In the genomic region with DNA sequence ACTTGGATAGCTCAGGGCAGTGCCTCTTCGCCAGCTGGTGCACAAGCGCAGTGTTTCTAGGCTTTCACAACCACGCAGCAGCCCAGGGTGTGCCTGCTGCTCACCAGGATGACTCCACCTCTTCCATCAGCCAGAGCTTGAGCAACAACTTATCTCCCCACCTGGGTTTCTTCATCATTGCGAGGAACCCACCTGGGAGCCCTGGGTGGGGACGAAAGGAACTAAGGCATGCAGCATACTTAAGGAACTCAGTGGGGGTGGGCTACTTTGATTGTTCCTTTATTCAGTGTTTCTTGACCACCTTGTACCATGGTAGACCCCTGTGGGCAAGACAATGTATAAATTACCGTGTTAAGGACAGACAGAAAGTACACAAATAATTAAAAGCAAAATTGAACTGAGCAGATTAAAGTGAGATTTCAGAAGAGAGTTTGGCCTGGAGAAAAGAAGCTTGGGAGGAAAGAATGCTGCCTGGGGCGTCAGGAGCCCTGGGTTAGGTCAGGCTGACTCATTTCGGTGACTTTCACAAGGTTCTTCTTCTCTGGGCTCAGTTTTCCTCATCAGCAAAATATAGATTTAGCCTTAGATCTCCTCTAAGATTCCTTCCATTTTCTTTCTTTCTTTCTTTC, we compare ENCODE assay signal across 12 cellular contexts. TPM values are rescaled to one million over a fixed set of nuclear protein-coding genes. Genes with fewer than 3 reads are reported as not detected.
A peak's percentile ranks its signal among the peaks of the same experiment; 100 is the strongest.
DNase-seq lines count a peak whose midpoint lies in the region; ATAC-seq and TF ChIP-seq lines count a peak whose summit lies in the region.
"Had no signal": no experiment of that assay in that cellular context is flagged by ENCODE, and none has a peak within 500 bp of the region (broad histone marks: within the 10 kb centered on the region; RNA-seq: fewer than 3 reads in every experiment).

No MANE protein-coding gene starts in this region.

- no peak overlapping the region for H3K27ac Mint-ChIP-seq in activated naive CD4-positive, alpha-beta T cell treated with anti-CD3 and anti-CD28 coated beads, Interleukin-2, amount 50 U/mL, for 72 hours

- DNase-seq in AG10803 (ENCODE audit: low read depth) = peak; percentile 61
- peak; percentile 58 for DNase-seq in brain microvascular endothelial cell
- peak; percentile 62 for DNase-seq in kidney tubule cell (ENCODE audit: low spot score)
- DNase-seq in ascending aorta (ENCODE audit: low spot score in 2 of 2) = no peak
- no peak for DNase-seq in activated gamma-delta T cell (lab: John Stamatoyannopoulos, UW)
- DNase-seq in activated naive CD4-positive, alpha-beta T cell treated with anti-CD3 and anti-CD28 coated beads, Interleukin-2, amount 50 U/mL, for 72 hours (ENCODE audit: low spot score in 2 of 2) = no peak
- no peak for DNase-seq in activated naive CD4-positive, alpha-beta T cell (lab: John Stamatoyannopoulos, UW)
- DNase-seq: activated T-cell treated with anti-CD3 and anti-CD28 coated beads, Interleukin-2, amount 50 U/mL, for 4 hours; effector CD8-positive, alpha-beta T cell; NCI-H510A had no signal

- no peak for TF ChIP-seq RAD21 in Ishikawa (IDR thresholded peaks at IDR 0.05; ENCODE audit: low read depth)

- H3K27me3 ChIP-seq in brain microvascular endothelial cell (replicated peaks) (no peaks in the 10 kb centered on the region), ascending aorta (no peaks in the 10 kb centered on the region)
- H3K27me3 ChIP-seq: BLaER1 had no signal

- no peak overlapping the region for H3K4me3 ChIP-seq in AG10803 (ENCODE audit: low read length)
- H3K4me3 ChIP-seq in brain microvascular endothelial cell (ENCODE audit: low read depth, low read length) = no peak overlapping the region
- H3K4me3 ChIP-seq in ascending aorta = no peak overlapping the region
- H3K4me3 ChIP-seq: BLaER1 had no signal

- H3K9me3 ChIP-seq in ascending aorta = no peaks in the 10 kb centered on the region
- H3K9me3 ChIP-seq: BLaER1 had no signal

- peaks cover 3 to 5% of the 10 kb centered on the region in 2 donors for H3K4me1 ChIP-seq in ascending aorta
- H3K4me1 ChIP-seq: BLaER1 had no signal

- H3K36me3 ChIP-seq in brain microvascular endothelial cell (replicated peaks) (no peaks in the 10 kb centered on the region), ascending aorta (no peaks in the 10 kb centered on the region)
- H3K36me3 ChIP-seq: BLaER1 had no signal

- TF ChIP-seq CTCF in AG10803 (conservative IDR thresholded peaks at IDR 0.05; ENCODE audit: low read length) (no peak), brain microvascular endothelial cell (IDR thresholded peaks at IDR 0.05; ENCODE audit: low read depth, low read length, missing control alignments) (no peak), ascending aorta (IDR thresholded peaks at IDR 0.05) (no peak)

- H3K9me3 Mint-ChIP-seq in activated naive CD4-positive, alpha-beta T cell treated with anti-CD3 and anti-CD28 coated beads, Interleukin-2, amount 50 U/mL, for 72 hours = no peaks in the 10 kb centered on the region
- H3K9me3 Mint-ChIP-seq: activated T-cell treated with anti-CD3 and anti-CD28 coated beads, Interleukin-2, amount 50 U/mL, for 4 hours had no signal

- no peak for ATAC-seq in activated naive CD4-positive, alpha-beta T cell treated with anti-CD3 and anti-CD28 coated beads, Interleukin-2, amount 50 U/mL, for 72 hours
- ATAC-seq: activated T-cell treated with anti-CD3 and anti-CD28 coated beads, Interleukin-2, amount 50 U/mL, for 4 hours had no signal

- H3K27ac ChIP-seq in brain microvascular endothelial cell (no peak overlapping the region), ascending aorta (no peak overlapping the region)
- H3K27ac ChIP-seq: BLaER1 had no signal

- H3K36me3 Mint-ChIP-seq in activated naive CD4-positive, alpha-beta T cell treated with anti-CD3 and anti-CD28 coated beads, Interleukin-2, amount 50 U/mL, for 72 hours = no peaks in the 10 kb centered on the region

- in situ Hi-C loops in brain microvascular endothelial cell (cut with HindIII; ENCODE audit: low pct_ligation_motif_present, low sequenced_read_pairs) = loop anchor here (10.0 kb wide), 1 partner anchor 77 kb away; no protein-coding TSS in a partner anchor

- intact Hi-C loops in ascending aorta (cut with DNase I) = loop anchor here (10.0 kb wide), 1 partner anchor 597 kb away; no protein-coding TSS in a partner anchor

- TF ChIP-seq EP300 in Ishikawa (IDR thresholded peaks at IDR 0.05; ENCODE audit: borderline replicate concordance) = peak; percentile 92

TF ChIP-seq in Ishikawa, 13 proteins besides CTCF, POLR2A, EP300 and RAD21:
- TF ChIP-seq TAF1 (IDR thresholded peaks at IDR 0.05; ENCODE audit: low read depth) = no peak
- TF ChIP-seq FOXM1 (IDR thresholded peaks at IDR 0.05; ENCODE audit: borderline replicate concordance, low read depth) = peak; percentile 46; the same call in 1 of the 2 replicates
- TF ChIP-seq ZBTB7A (IDR thresholded peaks at IDR 0.05; ENCODE audit: low read depth) = peak; percentile 28; the same call in 1 of the 2 replicates
- TF ChIP-seq TCF12 (IDR thresholded peaks at IDR 0.05; ENCODE audit: low read depth) = peak; percentile 96
- TF ChIP-seq CREB1 (IDR thresholded peaks at IDR 0.05; ENCODE audit: low read depth) = no peak
- TF ChIP-seq NFIC (IDR thresholded peaks at IDR 0.05) = peak; percentile 58
- TF ChIP-seq, protein P1, sequence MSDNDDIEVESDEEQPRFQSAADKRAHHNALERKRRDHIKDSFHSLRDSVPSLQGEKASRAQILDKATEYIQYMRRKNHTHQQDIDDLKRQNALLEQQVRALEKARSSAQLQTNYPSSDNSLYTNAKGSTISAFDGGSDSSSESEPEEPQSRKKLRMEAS (IDR thresholded peaks at IDR 0.05) = peak; percentile 61
- TF ChIP-seq CEBPB (IDR thresholded peaks at IDR 0.05) = peak; percentile 96
- TF ChIP-seq YY1 (IDR thresholded peaks at IDR 0.05; ENCODE audit: low read depth) = no peak
- TF ChIP-seq EGR1 (IDR thresholded peaks at IDR 0.05) = no peak

RNA-seq across cellular contexts. Expression of gene KRT18, which starts 22.9 kb away (rescaled TPM):
- total RNA-seq in ascending aorta = 285 TPM
- total RNA-seq in activated naive CD4-positive, alpha-beta T cell treated with anti-CD3 and anti-CD28 coated beads, Interleukin-2, amount 50 U/mL, for 72 hours = 1 to 10 TPM; 7.7 to 8.5 TPM

RNA-seq across cellular contexts. Expression of gene EIF4B, which starts 34.4 kb away (rescaled TPM):
- 181 TPM for total RNA-seq in ascending aorta
- total RNA-seq in activated naive CD4-positive, alpha-beta T cell treated with anti-CD3 and anti-CD28 coated beads, Interleukin-2, amount 50 U/mL, for 72 hours = 1,000 to 10,000 TPM in 1 of 2 donors, 100 to 1,000 TPM in 1; 637 to 1,013 TPM

Comparison
In these comparisons a context has a peak if more than half of its experiments do, and no peak if none do; other contexts are left out.
1. DNase-seq: peak in AG10803 (single experiment), brain microvascular endothelial cell (single experiment) and kidney tubule cell (single experiment); none in ascending aorta (0 of 2), activated gamma-delta T cell (single experiment), activated naive CD4-positive, alpha-beta T cell treated with anti-CD3 and anti-CD28 coated beads, Interleukin-2, amount 50 U/mL, for 72 hours (0 of 2) and activated naive CD4-positive, alpha-beta T cell (0 of 4).
2. RNA of gene KRT18, which starts 22.9 kb away (total RNA-seq): 285 TPM in ascending aorta (single experiment); 7.7 to 8.5 TPM in activated naive CD4-positive, alpha-beta T cell treated with anti-CD3 and anti-CD28 coated beads, Interleukin-2, amount 50 U/mL, for 72 hours; every median in the first group is over 10 times any median in the second.